In the genomic region with DNA sequence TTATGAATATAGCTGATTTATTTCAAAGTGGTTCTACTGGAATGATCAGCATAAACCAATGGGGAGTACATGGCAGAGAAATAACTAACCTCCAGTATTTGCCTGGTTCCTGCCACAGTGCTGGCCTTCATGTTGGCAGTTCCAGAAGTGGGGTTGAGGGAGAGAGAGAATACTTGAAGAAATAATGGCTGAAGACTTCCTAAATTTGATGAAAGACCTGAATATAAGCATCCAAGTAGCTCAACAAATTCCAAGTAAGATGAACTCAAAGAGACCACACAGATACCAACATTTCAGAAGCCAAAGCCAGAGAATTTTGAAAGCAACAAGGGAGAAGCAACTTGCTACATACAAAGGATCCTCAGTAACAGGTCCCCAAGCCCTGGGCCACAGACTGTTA, we compare ENCODE assay signal across 14 cellular contexts. TPM values are rescaled to one million over a fixed set of nuclear protein-coding genes. Genes with fewer than 3 reads are reported as not detected.
DNase-seq lines count a peak whose midpoint lies in the region; ATAC-seq and TF ChIP-seq lines count a peak whose summit lies in the region.
"Had no signal": no experiment of that assay in that cellular context is flagged by ENCODE, and none has a peak within 500 bp of the region (broad histone marks: within the 10 kb centered on the region; RNA-seq: fewer than 3 reads in every experiment).

No MANE protein-coding gene starts in this region.

- no peaks in the 10 kb centered on the region for H4K20me1 ChIP-seq in hepatocyte (ENCODE audit: insufficient read depth, poor library complexity, severe bottlenecking)

- peaks cover 0 to 28% (median 2%) of the 10 kb centered on the region in 12 donors for H3K9me3 ChIP-seq in heart left ventricle
- peaks cover 3% of the 10 kb centered on the region for H3K9me3 ChIP-seq in hepatocyte (ENCODE audit: low read depth)
- H3K9me3 ChIP-seq: BE2C had no signal

- H3K27ac ChIP-seq in heart left ventricle = peak overlapping the region in 9 of 12 donors; percentile 12 to 73 (median 45)
- H3K27ac ChIP-seq in hepatocyte = no peak overlapping the region
- H3K27ac ChIP-seq: C4-2B had no signal

- H2AFZ ChIP-seq in hepatocyte = no peak overlapping the region

- no peak overlapping the region for H3K4me3 Mint-ChIP-seq in natural killer cell
- no peak overlapping the region for H3K4me3 Mint-ChIP-seq in natural killer cell treated with Interleukin-12 subunit alpha and Interleukin-12 subunit beta and Interleukin-15 and Interleukin-18, amount 100 ng/mL, for 72 hours
- H3K4me3 Mint-ChIP-seq in central memory CD8-positive, alpha-beta T cell = no peak overlapping the region

- no peaks in the 10 kb centered on the region for H3K27me3 Mint-ChIP-seq in natural killer cell (ENCODE audit: low read depth in 2 of 2)
- no peaks in the 10 kb centered on the region for H3K27me3 Mint-ChIP-seq in natural killer cell treated with Interleukin-12 subunit alpha and Interleukin-12 subunit beta and Interleukin-15 and Interleukin-18, amount 100 ng/mL, for 72 hours
- no peaks in the 10 kb centered on the region for H3K27me3 Mint-ChIP-seq in central memory CD8-positive, alpha-beta T cell

- H3K4me1 Mint-ChIP-seq in natural killer cell = peaks cover 15 to 53% of the 10 kb centered on the region in 2 donors
- peaks cover 5 to 10% of the 10 kb centered on the region in 2 donors for H3K4me1 Mint-ChIP-seq in natural killer cell treated with Interleukin-12 subunit alpha and Interleukin-12 subunit beta and Interleukin-15 and Interleukin-18, amount 100 ng/mL, for 72 hours (ENCODE audit: low read depth in 2 of 2)
- H3K4me1 Mint-ChIP-seq in central memory CD8-positive, alpha-beta T cell = peaks cover 12% of the 10 kb centered on the region

- no peaks in the 10 kb centered on the region for H3K79me2 ChIP-seq in hepatocyte

- H3K27me3 ChIP-seq in heart left ventricle (no peaks in the 10 kb centered on the region), hepatocyte (no peaks in the 10 kb centered on the region)
- H3K27me3 ChIP-seq: BE2C had no signal

- no peak overlapping the region for H3K4me3 ChIP-seq in heart left ventricle
- H3K4me3 ChIP-seq in hepatocyte = no peak overlapping the region

- no peak for TF ChIP-seq CTCF in heart left ventricle (IDR thresholded peaks at IDR 0.05)
- no peak for TF ChIP-seq CTCF in natural killer cell (IDR thresholded peaks at IDR 0.05)
- TF ChIP-seq CTCF in hepatocyte (IDR thresholded peaks at IDR 0.05; ENCODE audit: poor library complexity) = no peak

- TF ChIP-seq POLR2A in heart left ventricle (IDR thresholded peaks at IDR 0.05) = no peak

- no peak overlapping the region for H3K4me2 ChIP-seq in hepatocyte

- DNase-seq in heart left ventricle = no peak
- DNase-seq in left cardiac atrium = no peak
- DNase-seq in natural killer cell = no peak
- DNase-seq in natural killer cell treated with Interleukin-12 subunit alpha and Interleukin-12 subunit beta and Interleukin-15 and Interleukin-18, amount 100 ng/mL, for 72 hours (ENCODE audit: low spot score) = no peak
- DNase-seq in central memory CD8-positive, alpha-beta T cell (ENCODE audit: low spot score in 2 of 2) = no peak
- DNase-seq in hepatocyte (ENCODE audit: low spot score) = no peak
- no peak for DNase-seq in stimulated activated naive CD8-positive, alpha-beta T cell treated with anti-CD3 and anti-CD28 coated beads, Interleukin-15, Interleukin-2, amounts not matched to agents 100 U/mL and 50 U/mL, for 24 hours
- DNase-seq: BE2C, DMS53, GF-D8, HCEC 1CT had no signal

- peaks cover 0 to 3% of the 10 kb centered on the region in 2 donors for H3K9me3 Mint-ChIP-seq in natural killer cell
- no peaks in the 10 kb centered on the region for H3K9me3 Mint-ChIP-seq in natural killer cell treated with Interleukin-12 subunit alpha and Interleukin-12 subunit beta and Interleukin-15 and Interleukin-18, amount 100 ng/mL, for 72 hours
- H3K9me3 Mint-ChIP-seq in central memory CD8-positive, alpha-beta T cell = no peaks in the 10 kb centered on the region

- H3K9me2 ChIP-seq in hepatocyte (replicated peaks; ENCODE audit: insufficient read depth) = no peaks in the 10 kb centered on the region

- intact Hi-C loops in heart left ventricle (cut with DNase I) (loop anchor here in 1 of 10 donors (2.0 kb wide), 1 partner anchor 64 kb away; the partner anchor contains the start of gene PRMT2), left cardiac atrium (cut with DNase I) (no loop called here), natural killer cell (cut with micrococcal nuclease) (no loop called here)

- H3K36me3 ChIP-seq in heart left ventricle = peaks cover 0 to 69% (median 64%) of the 10 kb centered on the region in 9 donors
- H3K36me3 ChIP-seq in hepatocyte (replicated peaks; ENCODE audit: insufficient read depth, low read depth) = no peaks in the 10 kb centered on the region

- H3K36me3 Mint-ChIP-seq in natural killer cell = peaks cover 26% of the 10 kb centered on the region
- peaks cover 28% of the 10 kb centered on the region for H3K36me3 Mint-ChIP-seq in natural killer cell treated with Interleukin-12 subunit alpha and Interleukin-12 subunit beta and Interleukin-15 and Interleukin-18, amount 100 ng/mL, for 72 hours
- peaks cover 33% of the 10 kb centered on the region for H3K36me3 Mint-ChIP-seq in central memory CD8-positive, alpha-beta T cell (ENCODE audit: insufficient read depth)

- H3K27ac Mint-ChIP-seq in natural killer cell = peak overlapping the region; percentile 28 to 80
- H3K27ac Mint-ChIP-seq in natural killer cell treated with Interleukin-12 subunit alpha and Interleukin-12 subunit beta and Interleukin-15 and Interleukin-18, amount 100 ng/mL, for 72 hours = no peak overlapping the region
- H3K27ac Mint-ChIP-seq in central memory CD8-positive, alpha-beta T cell (ENCODE audit: low read depth) = peak overlapping the region; percentile 57

- H3K4me1 ChIP-seq in heart left ventricle (peaks cover 0 to 18% (median 0%) of the 10 kb centered on the region in 12 donors), hepatocyte (ENCODE audit: insufficient read depth) (no peaks in the 10 kb centered on the region)
- H3K4me1 ChIP-seq: BE2C had no signal

- ATAC-seq in heart left ventricle (no peak), left cardiac atrium (no peak), natural killer cell (no peak)
- ATAC-seq in natural killer cell treated with Interleukin-12 subunit alpha and Interleukin-12 subunit beta and Interleukin-15 and Interleukin-18, amount 100 ng/mL, for 72 hours = no peak
- ATAC-seq in central memory CD8-positive, alpha-beta T cell (replicated peaks; ENCODE audit: extremely low read depth, poor library complexity, severe bottlenecking) = no peak
- no peak for ATAC-seq in stimulated activated naive CD8-positive, alpha-beta T cell treated with anti-CD3 and anti-CD28 coated beads, Interleukin-15, Interleukin-2, amounts not matched to agents 100 U/mL and 50 U/mL, for 24 hours
- ATAC-seq: HepG2 had no signal

RNA-seq across cellular contexts. Expression of gene S100B, which starts 34.3 kb away (rescaled TPM):
- total RNA-seq in heart left ventricle (10 to 100 TPM in 2 of 9 donors, 1 to 10 TPM in 5, under 1 TPM in 2; 0.49 to 36.3 (median 3.3) TPM), left cardiac atrium (10 to 100 TPM; 12.8 to 41.0 TPM), natural killer cell (10 to 100 TPM in 1 of 3 donors, 1 to 10 TPM in 1, not detected in 1; 4.0 to 58.9 TPM), hepatocyte (not detected in 2 replicates)
- polyA plus RNA-seq in heart left ventricle (1 to 10 TPM; 2.8 to 6.4 TPM), hepatocyte (not detected in 2 replicates)
- total RNA-seq in natural killer cell treated with Interleukin-12 subunit alpha and Interleukin-12 subunit beta and Interleukin-15 and Interleukin-18, amount 100 ng/mL, for 72 hours = not detected
- total RNA-seq: H4, HepG2 had no signal
- polyA plus RNA-seq: HepG2 had no signal

Comparison
In these comparisons a context has a peak if more than half of its experiments do, and no peak if none do; other contexts are left out.
1. H3K27ac Mint-ChIP-seq: peak in natural killer cell (2 of 2) and central memory CD8-positive, alpha-beta T cell (single experiment); none in natural killer cell treated with Interleukin-12 subunit alpha and Interleukin-12 subunit beta and Interleukin-15 and Interleukin-18, amount 100 ng/mL, for 72 hours (0 of 2).